26 cellular contexts compared by ENCODE assay signal in the genomic region with DNA sequence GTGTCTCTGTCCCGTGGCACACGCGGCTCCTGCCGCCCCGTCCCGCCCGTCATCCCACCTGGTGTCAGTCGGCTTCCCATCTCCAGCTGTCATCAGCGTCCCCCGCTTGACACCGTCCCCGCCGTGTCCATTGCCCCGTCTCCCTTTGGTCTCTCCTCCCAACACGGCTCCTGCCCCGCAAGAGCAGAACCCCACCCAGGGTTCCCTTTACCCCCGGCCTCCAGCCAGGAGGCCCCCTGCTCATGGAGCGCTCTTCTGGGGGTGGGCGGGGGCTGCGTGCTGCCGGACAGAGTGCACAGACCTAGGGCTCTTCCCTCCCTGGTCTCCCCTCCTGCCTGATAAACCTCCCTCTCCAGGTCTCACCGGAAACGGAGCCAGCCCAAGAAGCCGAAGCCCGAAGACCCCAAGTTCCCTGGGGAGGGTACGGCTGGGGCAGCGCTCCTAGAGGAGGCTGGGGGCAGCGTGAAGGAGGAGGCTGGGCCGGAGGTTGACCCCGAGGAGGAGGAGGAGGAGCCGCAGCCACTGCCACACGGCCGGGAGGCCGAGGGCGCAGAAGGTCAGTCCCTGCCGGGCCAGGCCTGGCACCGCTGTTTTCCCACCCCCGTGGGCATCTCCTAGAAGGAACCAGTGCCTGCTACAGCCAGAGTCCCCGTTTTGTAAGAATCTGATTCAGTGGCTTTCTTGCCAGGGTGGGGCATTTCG.
"Had no signal": no experiment of that assay in that cellular context is flagged by ENCODE, and none has a peak within 500 bp of the region (broad histone marks: within the 10 kb centered on the region; RNA-seq: fewer than 3 reads in every experiment).

No MANE protein-coding gene starts in this region.

- DNase-seq: activated B cell treated with CpG ODN at 0.5 μM for 24 hours; activated CD4-positive, alpha-beta T cell treated with anti-CD3 and anti-CD28 coated beads, Interleukin-2, amount 50 U/mL, for 1 hour; activated CD8-positive, alpha-beta T cell treated with anti-CD3 and anti-CD28 coated beads for 36 hours; activated naive CD8-positive, alpha-beta T cell treated with anti-CD3 and anti-CD28 coated beads, Interleukin-2, amount 50 U/mL, for 24 hours; activated T-cell treated with anti-CD3 and anti-CD28 coated beads, Interleukin-2, amount 50 U/mL, for 4 hours; amygdala; dermis blood vessel endothelial cell; effector CD4-positive, alpha-beta T cell; esophagus squamous epithelium; foreskin melanocyte; left lung; lower lobe of right lung; mucosa of descending colon; occipital lobe; psoas muscle; stimulated activated CD4-positive, alpha-beta T cell treated with anti-CD3 and anti-CD28 coated beads, Interleukin-15, amount 100 ng/mL, for 24 hours; stimulated activated CD4-positive, alpha-beta T cell treated with anti-CD3 and anti-CD28 coated beads, Interleukin-2, amount 100 ng/mL, for 24 hours; stimulated activated naive CD4-positive, alpha-beta T cell treated with Interleukin-2 at 50 U/mL for 16 hours; T-helper 2 cell had no signal

- H3K27me3 Mint-ChIP-seq: activated B cell treated with CpG ODN at 0.5 μM for 24 hours; activated CD8-positive, alpha-beta T cell treated with anti-CD3 and anti-CD28 coated beads for 36 hours; activated naive CD4-positive, alpha-beta T cell treated with anti-CD3 and anti-CD28 coated beads, Interleukin-2, amount 50 U/mL, for 24 hours; activated naive CD8-positive, alpha-beta T cell treated with anti-CD3 and anti-CD28 coated beads, Interleukin-2, amount 50 U/mL, for 24 hours; activated T-helper 17 cell treated with anti-CD3 and anti-CD28 coated beads, Interleukin-2, amount 50 U/mL, for 72 hours had no signal

- FAIRE-seq: bronchial epithelial cell, colon had no signal

- H3K4me1 ChIP-seq: esophagus squamous epithelium, left lung, lower lobe of right lung, parathyroid adenoma, psoas muscle, tibial nerve had no signal

- H2AFZ ChIP-seq: parathyroid adenoma had no signal

- ATAC-seq: activated CD8-positive, alpha-beta T cell treated with anti-CD3 and anti-CD28 coated beads for 36 hours; activated naive CD8-positive, alpha-beta T cell treated with anti-CD3 and anti-CD28 coated beads, Interleukin-2, amount 50 U/mL, for 24 hours; activated T-cell treated with anti-CD3 and anti-CD28 coated beads, Interleukin-2, amount 50 U/mL, for 4 hours; activated T-helper 17 cell treated with anti-CD3 and anti-CD28 coated beads, Interleukin-2, amount 50 U/mL, for 72 hours; left lung; lower lobe of right lung; mucosa of descending colon; psoas muscle had no signal

- H3K9me3 Mint-ChIP-seq: activated B cell treated with CpG ODN at 0.5 μM for 24 hours; activated naive CD4-positive, alpha-beta T cell treated with anti-CD3 and anti-CD28 coated beads, Interleukin-2, amount 50 U/mL, for 24 hours; activated naive CD8-positive, alpha-beta T cell treated with anti-CD3 and anti-CD28 coated beads, Interleukin-2, amount 50 U/mL, for 24 hours; activated T-cell treated with anti-CD3 and anti-CD28 coated beads, Interleukin-2, amount 50 U/mL, for 4 hours; activated T-helper 17 cell treated with anti-CD3 and anti-CD28 coated beads, Interleukin-2, amount 50 U/mL, for 72 hours had no signal

- H3K9ac ChIP-seq: parathyroid adenoma had no signal

- H3K27me3 ChIP-seq: esophagus squamous epithelium, left lung, tibial nerve had no signal

- H3K27ac ChIP-seq: esophagus squamous epithelium, left lung, lower lobe of right lung, parathyroid adenoma, psoas muscle, tibial nerve had no signal

- H3K9me3 ChIP-seq: esophagus squamous epithelium, lower lobe of right lung, mucosa of descending colon, psoas muscle had no signal

- H3K4me3 Mint-ChIP-seq: activated B cell treated with CpG ODN at 0.5 μM for 24 hours; activated CD8-positive, alpha-beta T cell treated with anti-CD3 and anti-CD28 coated beads for 36 hours; activated naive CD4-positive, alpha-beta T cell treated with anti-CD3 and anti-CD28 coated beads, Interleukin-2, amount 50 U/mL, for 24 hours; activated naive CD8-positive, alpha-beta T cell treated with anti-CD3 and anti-CD28 coated beads, Interleukin-2, amount 50 U/mL, for 24 hours; activated T-cell treated with anti-CD3 and anti-CD28 coated beads, Interleukin-2, amount 50 U/mL, for 4 hours; activated T-helper 17 cell treated with anti-CD3 and anti-CD28 coated beads, Interleukin-2, amount 50 U/mL, for 72 hours; nephron had no signal

- H3K4me3 ChIP-seq: esophagus squamous epithelium, left lung, lower lobe of right lung, mucosa of descending colon, psoas muscle, tibial nerve had no signal

- H3K4me1 Mint-ChIP-seq: activated T-helper 17 cell treated with anti-CD3 and anti-CD28 coated beads, Interleukin-2, amount 50 U/mL, for 72 hours had no signal

- H3K27ac Mint-ChIP-seq: activated B cell treated with CpG ODN at 0.5 μM for 24 hours; activated CD8-positive, alpha-beta T cell treated with anti-CD3 and anti-CD28 coated beads for 36 hours; activated naive CD4-positive, alpha-beta T cell treated with anti-CD3 and anti-CD28 coated beads, Interleukin-2, amount 50 U/mL, for 24 hours; activated naive CD8-positive, alpha-beta T cell treated with anti-CD3 and anti-CD28 coated beads, Interleukin-2, amount 50 U/mL, for 24 hours; activated T-helper 17 cell treated with anti-CD3 and anti-CD28 coated beads, Interleukin-2, amount 50 U/mL, for 72 hours had no signal
